Comparison of ENCODE assay signal across 34 cellular contexts in the genomic region with DNA sequence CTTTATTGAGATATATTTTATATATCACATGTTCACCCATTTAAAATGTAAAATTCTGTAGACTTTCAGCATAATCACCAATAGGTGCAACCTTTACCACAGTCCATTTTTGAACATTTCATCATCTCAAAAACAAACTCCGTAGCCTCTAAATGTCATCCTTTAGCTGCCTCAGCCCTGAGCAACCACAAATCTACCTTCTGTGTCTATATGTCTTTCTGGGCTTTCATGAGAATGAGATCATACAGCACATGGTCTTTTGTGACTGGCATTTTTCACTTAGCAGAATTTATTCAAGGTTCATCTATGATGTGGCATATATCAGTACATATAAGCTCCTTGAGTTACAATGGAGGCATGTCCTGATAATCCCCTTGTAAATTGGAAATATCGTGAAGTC.
"Had no signal": no experiment of that assay in that cellular context is flagged by ENCODE, and none has a peak within 500 bp of the region (broad histone marks: within the 10 kb centered on the region; RNA-seq: fewer than 3 reads in every experiment).

No MANE protein-coding gene starts in this region.

- H3K9me3 Mint-ChIP-seq: activated B cell treated with CpG ODN at 0.5 μM for 24 hours; activated naive CD4-positive, alpha-beta T cell treated with anti-CD3 and anti-CD28 coated beads, Interleukin-2, amount 50 U/mL, for 24 hours; activated T-cell treated with anti-CD3 and anti-CD28 coated beads, Interleukin-2, amount 50 U/mL, for 4 hours; activated T-helper 2 cell treated with anti-CD3 and anti-CD28 coated beads, Interferon-gamma antibody, Interleukin-2, Interleukin-4, amounts not matched to agents 10 μg/mL and 5 μg/mL and 100 μg/mL, durations not matched to agents 14 hours and 24 hours and 36 hours; T-cell had no signal

- DNase-seq: activated B cell treated with CpG ODN at 0.5 μM for 24 hours; activated CD4-positive, alpha-beta T cell treated with anti-CD3 and anti-CD28 coated beads, Interleukin-2, amount 10 ng/mL, durations not matched to agents 24 days and 14 days; activated CD4-positive, alpha-beta T cell treated with anti-CD3 and anti-CD28 coated beads, Interleukin-2, amount 50 U/mL, for 4 hours; activated CD4-positive, CD25-positive, alpha-beta regulatory T cell treated with anti-CD3 and anti-CD28 coated beads, Interleukin-2, amount 50 U/mL, for 72 hours; activated CD8-positive, alpha-beta memory T cell treated with anti-CD3 and anti-CD28 coated beads, Interleukin-2, amount 50 U/mL, for 4 hours; activated gamma-delta T cell; activated naive CD4-positive, alpha-beta T cell treated with Interleukin-2 at 50 U/mL for 16 hours; activated T-cell treated with anti-CD3 and anti-CD28 coated beads for 4 hours; activated T-cell treated with anti-CD3 and anti-CD28 coated beads, Interleukin-2, amount 50 U/mL, for 4 hours; amniotic stem cell; aorta; brain microvascular endothelial cell; central memory CD4-positive, alpha-beta T cell; MM.1S; MV-4-11; NCI-H1092; NCI-H1436 treated with DMSO at 0.1 percent for 48 hours; NCI-H1694 treated with DMSO at 0.1 percent for 48 hours; NCI-H2029; NCI-H345; NCI-H510A; NCI-H526; NCI-H748 treated with DMSO at 0.1 percent for 48 hours; NK-92 treated with Interleukin-12 subunit alpha and Interleukin-12 subunit beta, amount 100 ng/mL, for 24 hours; PC-3; Peyer's patch; RPMI8226; SHP77 treated with DMSO at 0.1 percent for 48 hours; SK-N-SH; T-cell; T-helper 2 cell; T-helper 9 cell had no signal

- H3K36me3 Mint-ChIP-seq: T-cell had no signal

- ATAC-seq: activated T-cell treated with anti-CD3 and anti-CD28 coated beads, Interleukin-2, amount 50 U/mL, for 4 hours; PC-3; T-cell had no signal

- H3K27ac Mint-ChIP-seq: activated B cell treated with CpG ODN at 0.5 μM for 24 hours; activated CD4-positive, alpha-beta T cell treated with anti-CD3 and anti-CD28 coated beads, Interleukin-2, amount 10 ng/mL, durations not matched to agents 24 days and 14 days; activated naive CD4-positive, alpha-beta T cell treated with anti-CD3 and anti-CD28 coated beads, Interleukin-2, amount 50 U/mL, for 24 hours; activated T-helper 2 cell treated with anti-CD3 and anti-CD28 coated beads, Interferon-gamma antibody, Interleukin-2, Interleukin-4, amounts not matched to agents 10 μg/mL and 5 μg/mL and 100 μg/mL, durations not matched to agents 14 hours and 24 hours and 36 hours; T-cell had no signal

- H3K4me3 Mint-ChIP-seq: activated B cell treated with CpG ODN at 0.5 μM for 24 hours; activated CD4-positive, alpha-beta T cell treated with anti-CD3 and anti-CD28 coated beads, Interleukin-2, amount 10 ng/mL, durations not matched to agents 24 days and 14 days; activated naive CD4-positive, alpha-beta T cell treated with anti-CD3 and anti-CD28 coated beads, Interleukin-2, amount 50 U/mL, for 24 hours; activated T-cell treated with anti-CD3 and anti-CD28 coated beads, Interleukin-2, amount 50 U/mL, for 4 hours; T-cell had no signal

- H3K27me3 Mint-ChIP-seq: activated B cell treated with CpG ODN at 0.5 μM for 24 hours; activated naive CD4-positive, alpha-beta T cell treated with anti-CD3 and anti-CD28 coated beads, Interleukin-2, amount 50 U/mL, for 24 hours had no signal
